ENCODE assay signal across 10 cellular contexts in genomic region chr1:156508205-156508954, GRCh38. TPM values are rescaled to one million over a fixed set of nuclear protein-coding genes. Genes with fewer than 3 reads are reported as not detected.
DNase-seq lines count a peak whose midpoint lies in the region; ATAC-seq and TF ChIP-seq lines count a peak whose summit lies in the region.
"Had no signal": no experiment of that assay in that cellular context is flagged by ENCODE, and none has a peak within 500 bp of the region (broad histone marks: within the 10 kb centered on the region; RNA-seq: fewer than 3 reads in every experiment).

No MANE protein-coding gene starts in this region.

- no peak for TF ChIP-seq CTCF in right lobe of liver (IDR thresholded peaks at IDR 0.05)
- no peak for TF ChIP-seq CTCF in tibial artery (IDR thresholded peaks at IDR 0.05)

- intact Hi-C loops in right lobe of liver (cut with DNase I) (no loop called here), tibial artery (cut with DNase I; ENCODE audit: low total_unique reads) (no loop called here)

- H3K4me1 ChIP-seq in right lobe of liver (peaks cover 0 to 11% (median 5%) of the 10 kb centered on the region in 4 donors), tibial artery (peaks cover 0 to 71% (median 61%) of the 10 kb centered on the region in 4 donors)

- H3K36me3 ChIP-seq in right lobe of liver: no peaks in the 10 kb centered on the region
- H3K36me3 ChIP-seq in tibial artery: no peaks in the 10 kb centered on the region

- peak overlapping the region; percentile 85 for H3K27ac Mint-ChIP-seq in activated CD8-positive, alpha-beta memory T cell treated with anti-CD3 and anti-CD28 coated beads, Interleukin-2, amount 10 ng/mL, durations not matched to agents 7 days and 5 days
- peak overlapping the region; percentile 47 for H3K27ac Mint-ChIP-seq in activated naive CD8-positive, alpha-beta T cell treated with anti-CD3 and anti-CD28 coated beads, Interleukin-2, amount 50 U/mL, for 24 hours

- no peak for TF ChIP-seq POLR2A in right lobe of liver (IDR thresholded peaks at IDR 0.05)

- CTCF ChIA-PET in activated CD8-positive, alpha-beta memory T cell treated with anti-CD3 and anti-CD28 coated beads, Interleukin-2, amount 10 ng/mL, durations not matched to agents 7 days and 5 days (lab: Charles Lee): interaction anchor here (0.9 to 3.1 kb wide), 11 partner anchors 10 to 123 kb away, joined by 3 to 30 read pairs (median 4); no protein-coding TSS in a partner anchor

- peak overlapping the region; percentile 77 for H3K4me3 Mint-ChIP-seq in activated CD8-positive, alpha-beta memory T cell treated with anti-CD3 and anti-CD28 coated beads, Interleukin-2, amount 10 ng/mL, durations not matched to agents 7 days and 5 days
- H3K4me3 Mint-ChIP-seq in activated naive CD8-positive, alpha-beta T cell treated with anti-CD3 and anti-CD28 coated beads, Interleukin-2, amount 50 U/mL, for 24 hours: peak overlapping the region; percentile 74

- no peak overlapping the region for H3K4me3 ChIP-seq in right lobe of liver
- H3K4me3 ChIP-seq in tibial artery: peak overlapping the region in 1 of 2 donors; percentile 12

- no peaks in the 10 kb centered on the region for H3K27me3 Mint-ChIP-seq in activated CD8-positive, alpha-beta memory T cell treated with anti-CD3 and anti-CD28 coated beads, Interleukin-2, amount 10 ng/mL, durations not matched to agents 7 days and 5 days
- no peaks in the 10 kb centered on the region for H3K27me3 Mint-ChIP-seq in activated naive CD8-positive, alpha-beta T cell treated with anti-CD3 and anti-CD28 coated beads, Interleukin-2, amount 50 U/mL, for 24 hours

- peak overlapping the region in 2 of 3 donors; percentile 18 to 26 for H3K27ac ChIP-seq in right lobe of liver
- H3K27ac ChIP-seq in tibial artery: peak overlapping the region; percentile 94 to 100
- H3K27ac ChIP-seq: C4-2B had no signal

- H3K9me3 Mint-ChIP-seq in activated CD8-positive, alpha-beta memory T cell treated with anti-CD3 and anti-CD28 coated beads, Interleukin-2, amount 10 ng/mL, durations not matched to agents 7 days and 5 days (ENCODE audit: low read depth): no peaks in the 10 kb centered on the region
- H3K9me3 Mint-ChIP-seq in activated naive CD8-positive, alpha-beta T cell treated with anti-CD3 and anti-CD28 coated beads, Interleukin-2, amount 50 U/mL, for 24 hours: no peaks in the 10 kb centered on the region

- no peaks in the 10 kb centered on the region for H3K9me3 ChIP-seq in right lobe of liver
- no peaks in the 10 kb centered on the region for H3K9me3 ChIP-seq in tibial artery

- no peaks in the 10 kb centered on the region for H3K27me3 ChIP-seq in right lobe of liver
- no peaks in the 10 kb centered on the region for H3K27me3 ChIP-seq in tibial artery

- 33% methylated on average over 4 of the region's 7 CpGs for WGBS in right lobe of liver (ENCODE audit: insufficient coverage, low coverage, low lambda C conversion rate, missing lambda C conversion rate)

- peaks cover 66% of the 10 kb centered on the region for H3K4me1 Mint-ChIP-seq in activated CD8-positive, alpha-beta memory T cell treated with anti-CD3 and anti-CD28 coated beads, Interleukin-2, amount 10 ng/mL, durations not matched to agents 7 days and 5 days
- H3K4me1 Mint-ChIP-seq in activated naive CD8-positive, alpha-beta T cell treated with anti-CD3 and anti-CD28 coated beads, Interleukin-2, amount 50 U/mL, for 24 hours: peaks cover 58% of the 10 kb centered on the region

- no peak for DNase-seq in activated CD8-positive, alpha-beta memory T cell treated with anti-CD3 and anti-CD28 coated beads, Interleukin-2, amount 10 ng/mL, durations not matched to agents 7 days and 5 days
- no peak for DNase-seq in activated CD8-positive, alpha-beta memory T cell treated with anti-CD3 and anti-CD28 coated beads for 24 hours
- DNase-seq in activated naive CD8-positive, alpha-beta T cell treated with anti-CD3 and anti-CD28 coated beads, Interleukin-2, amount 50 U/mL, for 24 hours: peak; percentile 29
- DNase-seq in right lobe of liver (no peak), tibial artery (peak; percentile 91 to 97), HK-2 (ENCODE audit: unreplicated experiment) (no peak), NCI-H2196 treated with DMSO at 0.1 percent for 48 hours (lab: John Stamatoyannopoulos, UW; ENCODE audit: unreplicated experiment) (no peak)
- DNase-seq: activated CD4-positive, alpha-beta T cell treated with anti-CD3 and anti-CD28 coated beads for 48 hours had no signal

- H3K36me3 Mint-ChIP-seq in activated CD8-positive, alpha-beta memory T cell treated with anti-CD3 and anti-CD28 coated beads, Interleukin-2, amount 10 ng/mL, durations not matched to agents 7 days and 5 days: peaks cover 3% of the 10 kb centered on the region
- peaks cover 2% of the 10 kb centered on the region for H3K36me3 Mint-ChIP-seq in activated naive CD8-positive, alpha-beta T cell treated with anti-CD3 and anti-CD28 coated beads, Interleukin-2, amount 50 U/mL, for 24 hours (ENCODE audit: low read depth)

- ATAC-seq in activated CD8-positive, alpha-beta memory T cell treated with anti-CD3 and anti-CD28 coated beads, Interleukin-2, amount 10 ng/mL, durations not matched to agents 7 days and 5 days: no peak
- no peak for ATAC-seq in activated naive CD8-positive, alpha-beta T cell treated with anti-CD3 and anti-CD28 coated beads, Interleukin-2, amount 50 U/mL, for 24 hours
- ATAC-seq in right lobe of liver (no peak), GM21529 (IDR thresholded peaks at IDR 0.05; ENCODE audit: unreplicated experiment) (no peak)

RNA-seq across cellular contexts. Expression of gene MEF2D, which starts 7.8 kb away (rescaled TPM):
- 10 to 100 TPM; 57.1 to 63.1 TPM for total RNA-seq in activated CD8-positive, alpha-beta memory T cell treated with anti-CD3 and anti-CD28 coated beads, Interleukin-2, amount 10 ng/mL, durations not matched to agents 7 days and 5 days
- 10 to 100 TPM; 13.3 to 17.1 (median 15.0) TPM for total RNA-seq in right lobe of liver

Comparison
In these comparisons a context has a peak if more than half of its experiments do, and no peak if none do; other contexts are left out.
1. DNase-seq: peak in activated naive CD8-positive, alpha-beta T cell treated with anti-CD3 and anti-CD28 coated beads, Interleukin-2, amount 50 U/mL, for 24 hours (single experiment) and tibial artery (2 of 2); none in activated CD8-positive, alpha-beta memory T cell treated with anti-CD3 and anti-CD28 coated beads, Interleukin-2, amount 10 ng/mL, durations not matched to agents 7 days and 5 days (single experiment), activated CD8-positive, alpha-beta memory T cell treated with anti-CD3 and anti-CD28 coated beads for 24 hours (single experiment), right lobe of liver (0 of 3), HK-2 (single experiment) and NCI-H2196 treated with DMSO at 0.1 percent for 48 hours (single experiment).